In genomic region chr10:66837335-66837734, GRCh38 we compare ENCODE assay signal across 16 cellular contexts.
DNase-seq lines count a peak whose midpoint lies in the region; TF ChIP-seq lines count a peak whose summit lies in the region.
"Had no signal": no experiment of that assay in that cellular context is flagged by ENCODE, and none has a peak within 500 bp of the region (broad histone marks: within the 10 kb centered on the region; RNA-seq: fewer than 3 reads in every experiment).

No MANE protein-coding gene starts in this region.

- peak; percentile 2 for DNase-seq in COR-L47 (lab: John Stamatoyannopoulos, UW)
- peak; percentile 40 for DNase-seq in NCI-H2227 treated with DMSO at 0.1 percent for 48 hours (lab: John Stamatoyannopoulos, UW)
- DNase-seq in cardiac fibroblast (ENCODE audit: low read depth in 2 of 2) = peak; percentile 35 to 83
- DNase-seq in mesenchymal stem cell = peak; percentile 18
- DNase-seq in central memory CD4-positive, alpha-beta T cell = no peak
- no peak for DNase-seq in NCI-H526 treated with DMSO at 0.1 percent for 48 hours (lab: John Stamatoyannopoulos, UW)
- DNase-seq in HPDE6-E6E7 (ENCODE audit: extremely low spot score) = no peak
- DNase-seq: activated CD4-positive, alpha-beta T cell treated with anti-CD3 and anti-CD28 coated beads for 48 hours; activated CD8-positive, alpha-beta memory T cell treated with anti-CD3 and anti-CD28 coated beads, Interleukin-2, amount 10 ng/mL, durations not matched to agents 7 days and 5 days; colonic mucosa; effector memory CD8-positive, alpha-beta T cell; KBM-7; left cardiac atrium; Peyer's patch had no signal

- 45% methylated on average over 2 of the region's 2 CpGs for WGBS in mesenchymal stem cell

- no peak overlapping the region for H2AFZ ChIP-seq in mesenchymal stem cell (ENCODE audit: low read depth, low read length)
- H2AFZ ChIP-seq: parathyroid adenoma had no signal

- H3K4me1 ChIP-seq in mesenchymal stem cell (ENCODE audit: control insufficient read depth, insufficient read depth, low read depth, low read length) = peaks cover 1% of the 10 kb centered on the region
- H3K4me1 ChIP-seq: ascending aorta, colonic mucosa, parathyroid adenoma had no signal

- no peak overlapping the region for H3K18ac ChIP-seq in mesenchymal stem cell (ENCODE audit: low read depth in 1 of 2, low read length in 2 of 2)

- peak overlapping the region; percentile 39 for H2AK5ac ChIP-seq in mesenchymal stem cell (ENCODE audit: low read length, severe bottlenecking)

- TF ChIP-seq CTCF in cardiac fibroblast (IDR thresholded peaks at IDR 0.05; ENCODE audit: low read depth, low read length) = no peak

- peak overlapping the region; percentile 39 for H2BK5ac ChIP-seq in mesenchymal stem cell (ENCODE audit: low read depth, low read length, poor library complexity, severe bottlenecking)

- H2BK120ac ChIP-seq in mesenchymal stem cell (ENCODE audit: low read depth, low read length) = no peak overlapping the region

- no peak overlapping the region for H3K4ac ChIP-seq in mesenchymal stem cell (ENCODE audit: low read depth in 1 of 2, low read length in 2 of 2)

- no peak overlapping the region for H4K91ac ChIP-seq in mesenchymal stem cell (ENCODE audit: low read length)

- no peak overlapping the region for H2BK15ac ChIP-seq in mesenchymal stem cell (ENCODE audit: low read depth, poor library complexity, severe bottlenecking)

- no peak overlapping the region for H4K8ac ChIP-seq in mesenchymal stem cell (ENCODE audit: low read length)

- H3K79me1 ChIP-seq in mesenchymal stem cell (replicated peaks; ENCODE audit: low read length, poor library complexity, severe bottlenecking) = no peaks in the 10 kb centered on the region

- no peak overlapping the region for H3K4me2 ChIP-seq in mesenchymal stem cell (ENCODE audit: low read length, poor library complexity, severe bottlenecking)

- no peak overlapping the region for H3K14ac ChIP-seq in mesenchymal stem cell (ENCODE audit: low read length in 2 of 2)

- H3K23ac ChIP-seq in mesenchymal stem cell (ENCODE audit: low read length in 2 of 2) = no peak overlapping the region

- H3K4me3 ChIP-seq in cardiac fibroblast (replicated peaks in 1 of 2; ENCODE audit: low read depth in 2 of 2, low read length in 2 of 2) (no peak overlapping the region), mesenchymal stem cell (ENCODE audit: insufficient read depth in 1 of 2, low read depth in 1 of 2, low read length in 2 of 2) (no peak overlapping the region)
- H3K4me3 ChIP-seq: ascending aorta, colonic mucosa, Peyer's patch had no signal

- H3K27me3 ChIP-seq in mesenchymal stem cell (ENCODE audit: control insufficient read depth in 1 of 2, insufficient read depth in 1 of 2, low read length in 2 of 2) = no peaks in the 10 kb centered on the region
- H3K27me3 ChIP-seq: ascending aorta, colonic mucosa, Peyer's patch had no signal

- H2BK12ac ChIP-seq in mesenchymal stem cell (ENCODE audit: low read length in 2 of 2) = no peak overlapping the region

- H3K27ac ChIP-seq in mesenchymal stem cell (ENCODE audit: low read length, poor library complexity, severe bottlenecking) = peak overlapping the region; percentile 83
- H3K27ac ChIP-seq: ascending aorta, colonic mucosa, parathyroid adenoma, Peyer's patch had no signal

- H3K9ac ChIP-seq in mesenchymal stem cell (ENCODE audit: low read length) = no peak overlapping the region
- H3K9ac ChIP-seq: parathyroid adenoma had no signal

- H3K36me3 ChIP-seq in mesenchymal stem cell (ENCODE audit: control insufficient read depth in 1 of 2, insufficient read depth in 2 of 2, low read depth in 1 of 2, low read length in 2 of 2) = no peaks in the 10 kb centered on the region
- H3K36me3 ChIP-seq: ascending aorta, colonic mucosa, Peyer's patch had no signal

- H3K9me3 ChIP-seq in mesenchymal stem cell (ENCODE audit: control insufficient read depth, low read length) = no peaks in the 10 kb centered on the region
- H3K9me3 ChIP-seq: ascending aorta, colonic mucosa, Peyer's patch had no signal

Comparison
In these comparisons a context has a peak if more than half of its experiments do, and no peak if none do; other contexts are left out.
1. DNase-seq: peak in COR-L47 (single experiment), NCI-H2227 treated with DMSO at 0.1 percent for 48 hours (single experiment), cardiac fibroblast (2 of 2) and mesenchymal stem cell (single experiment); none in central memory CD4-positive, alpha-beta T cell (single experiment), NCI-H526 treated with DMSO at 0.1 percent for 48 hours (single experiment) and HPDE6-E6E7 (single experiment).